In genomic region chr9:109459423-109459822, GRCh38 we compare ENCODE assay signal across 15 cellular contexts.
"Had no signal": no experiment of that assay in that cellular context is flagged by ENCODE, and none has a peak within 500 bp of the region (broad histone marks: within the 10 kb centered on the region; RNA-seq: fewer than 3 reads in every experiment).

No MANE protein-coding gene starts in this region.

- H3K9me3 ChIP-seq: gastroesophageal sphincter, heart right ventricle, left ventricle myocardium inferior, uterus had no signal

- H3K9me3 Mint-ChIP-seq: activated CD4-positive, alpha-beta T cell treated with anti-CD3 and anti-CD28 coated beads, Interleukin-2, amount 10 ng/mL, durations not matched to agents 24 days and 14 days; activated naive CD4-positive, alpha-beta T cell treated with anti-CD3 and anti-CD28 coated beads, Interleukin-2, amount 10 ng/mL, durations not matched to agents 7 days and 5 days; activated T-cell treated with anti-CD3 and anti-CD28 coated beads, Interleukin-2, amount 50 U/mL, for 4 hours; central memory CD8-positive, alpha-beta T cell; stimulated activated naive B cell treated with anti-CD40 and anti-IgM and Interleukin-4, amounts not matched to agents 10 μg/mL and 1 μg/mL and 100 μg/mL, for 72 hours had no signal

- H3K4me1 Mint-ChIP-seq: central memory CD8-positive, alpha-beta T cell; stimulated activated naive B cell treated with anti-CD40 and anti-IgM and Interleukin-4, amounts not matched to agents 10 μg/mL and 1 μg/mL and 100 μg/mL, for 72 hours had no signal

- DNase-seq: activated CD4-positive, alpha-beta T cell treated with anti-CD3 and anti-CD28 coated beads, Interleukin-2, amount 10 ng/mL, durations not matched to agents 24 days and 14 days; activated CD8-positive, alpha-beta memory T cell treated with anti-CD3 and anti-CD28 coated beads, Interleukin-2, amount 50 U/mL, for 4 hours; activated CD8-positive, alpha-beta T cell treated with anti-CD3 and anti-CD28 coated beads, Interleukin-2, amount 10 ng/mL, durations not matched to agents 7 days and 5 days; activated effector memory CD4-positive, alpha-beta T cell treated with Interleukin-2 at 50 U/mL for 16 hours; activated naive CD4-positive, alpha-beta T cell treated with anti-CD3 and anti-CD28 coated beads, Interleukin-2, amount 10 ng/mL, durations not matched to agents 7 days and 5 days; activated T-cell treated with anti-CD3 and anti-CD28 coated beads, Interleukin-2, amount 50 U/mL, for 4 hours; aorta; cortex of kidney; heart right ventricle; left ventricle myocardium inferior; stimulated activated naive B cell treated with anti-CD40 and anti-IgM and Interleukin-4, amounts not matched to agents 10 μg/mL and 1 μg/mL and 100 μg/mL, for 72 hours; T1000; uterus had no signal

- H3K4me3 Mint-ChIP-seq: activated CD4-positive, alpha-beta T cell treated with anti-CD3 and anti-CD28 coated beads, Interleukin-2, amount 10 ng/mL, durations not matched to agents 24 days and 14 days; activated CD8-positive, alpha-beta T cell treated with anti-CD3 and anti-CD28 coated beads, Interleukin-2, amount 10 ng/mL, durations not matched to agents 7 days and 5 days; activated naive CD4-positive, alpha-beta T cell treated with anti-CD3 and anti-CD28 coated beads, Interleukin-2, amount 10 ng/mL, durations not matched to agents 7 days and 5 days; activated T-cell treated with anti-CD3 and anti-CD28 coated beads, Interleukin-2, amount 50 U/mL, for 4 hours; central memory CD8-positive, alpha-beta T cell; stimulated activated naive B cell treated with anti-CD40 and anti-IgM and Interleukin-4, amounts not matched to agents 10 μg/mL and 1 μg/mL and 100 μg/mL, for 72 hours had no signal

- H3K27ac Mint-ChIP-seq: activated CD4-positive, alpha-beta T cell treated with anti-CD3 and anti-CD28 coated beads, Interleukin-2, amount 10 ng/mL, durations not matched to agents 24 days and 14 days; activated CD8-positive, alpha-beta T cell treated with anti-CD3 and anti-CD28 coated beads, Interleukin-2, amount 10 ng/mL, durations not matched to agents 7 days and 5 days; activated naive CD4-positive, alpha-beta T cell treated with anti-CD3 and anti-CD28 coated beads, Interleukin-2, amount 10 ng/mL, durations not matched to agents 7 days and 5 days; stimulated activated naive B cell treated with anti-CD40 and anti-IgM and Interleukin-4, amounts not matched to agents 10 μg/mL and 1 μg/mL and 100 μg/mL, for 72 hours had no signal

- H3K4me1 ChIP-seq: gastroesophageal sphincter, heart right ventricle, left ventricle myocardium inferior, uterus had no signal

- H3K36me3 Mint-ChIP-seq: activated naive CD4-positive, alpha-beta T cell treated with anti-CD3 and anti-CD28 coated beads, Interleukin-2, amount 10 ng/mL, durations not matched to agents 7 days and 5 days; stimulated activated naive B cell treated with anti-CD40 and anti-IgM and Interleukin-4, amounts not matched to agents 10 μg/mL and 1 μg/mL and 100 μg/mL, for 72 hours had no signal

- H3K27me3 ChIP-seq: uterus had no signal

- H3K4me3 ChIP-seq: gastroesophageal sphincter, heart right ventricle, left ventricle myocardium inferior, uterus had no signal

- H3K36me3 ChIP-seq: gastroesophageal sphincter, uterus had no signal

- H3K27ac ChIP-seq: gastroesophageal sphincter, heart right ventricle, left ventricle myocardium inferior, uterus had no signal
